In genomic region chr14:33899723-33900341, GRCh38 we compare ENCODE assay signal across 1 cellular context.
TF ChIP-seq lines count a peak whose summit lies in the region.

No MANE protein-coding gene starts in this region.

TF ChIP-seq in HepG2, 621 proteins besides CTCF, POLR2A, EP300 and RAD21 (continued from another document and continues in another):
- TF ChIP-seq FOXP1 (IDR thresholded peaks at IDR 0.05) (peak; percentile 94), FOXP1 (CRISPR knock-in tag; IDR thresholded peaks at IDR 0.05) (peak; percentile 99), ZMYM3 (CRISPR knock-in tag; IDR thresholded peaks at IDR 0.05) (peak; percentile 88), ASH2L (IDR thresholded peaks at IDR 0.05; ENCODE audit: insufficient read length, low read depth, low read length) (peak; percentile 44), CHD4 (IDR thresholded peaks at IDR 0.05; ENCODE audit: borderline replicate concordance, low read length) (no peak; the same call in 1 of the 2 replicates), SKIL (CRISPR knock-in tag; IDR thresholded peaks at IDR 0.05; ENCODE audit: borderline replicate concordance) (peak; percentile 54; the same call in 1 of the 2 replicates), ZNF614 (CRISPR knock-in tag; IDR thresholded peaks at IDR 0.05; ENCODE audit: borderline replicate concordance) (peak; percentile 75; the same call in 1 of the 2 replicates), GABPA (IDR thresholded peaks at IDR 0.05; ENCODE audit: low read depth, low read length) (no peak), GABPA (CRISPR knock-in tag; IDR thresholded peaks at IDR 0.05; ENCODE audit: low read depth) (peak; percentile 35; the same call in 1 of the 2 replicates), YEATS2 (CRISPR knock-in tag; IDR thresholded peaks at IDR 0.05; ENCODE audit: borderline replicate concordance) (peak; percentile 61; the same call in 1 of the 2 replicates), MXI1 (IDR thresholded peaks at IDR 0.05; ENCODE audit: borderline replicate concordance, low read depth, low read length) (no peak), CEBPB (IDR thresholded peaks at IDR 0.05; ENCODE audit: borderline replicate concordance, low read depth, low read length) (peak; percentile 91; the same call in 1 of the 2 replicates), RORA (CRISPR knock-in tag; IDR thresholded peaks at IDR 0.05) (0 out of 2 replicates have a peak, but pooled peaks have one; percentile 27), REPIN1 (CRISPR knock-in tag; IDR thresholded peaks at IDR 0.05; ENCODE audit: borderline replicate concordance, low read depth) (peak; percentile 55; the same call in 1 of the 2 replicates), ZNF12 (CRISPR knock-in tag; IDR thresholded peaks at IDR 0.05) (peak; percentile 93), HIC2 (CRISPR knock-in tag; IDR thresholded peaks at IDR 0.05; ENCODE audit: low read depth) (peak; percentile 36; the same call in 1 of the 2 replicates), ZNF383 (CRISPR knock-in tag; IDR thresholded peaks at IDR 0.05; ENCODE audit: borderline replicate concordance) (no peak), HMG20A (CRISPR knock-in tag; IDR thresholded peaks at IDR 0.05; ENCODE audit: borderline replicate concordance) (peak; percentile 83), ZNF652 (CRISPR knock-in tag; IDR thresholded peaks at IDR 0.05; ENCODE audit: borderline replicate concordance, low read depth) (peak; percentile 64; the same call in 1 of the 2 replicates), ZNF3 (CRISPR knock-in tag; IDR thresholded peaks at IDR 0.05) (no peak), ZNF644 (CRISPR knock-in tag; IDR thresholded peaks at IDR 0.05; ENCODE audit: low read depth) (peak; percentile 88), ZFP36 (IDR thresholded peaks at IDR 0.05; ENCODE audit: borderline replicate concordance, low read depth, low read length, partially characterized antibody) (peak; percentile 80), MED8 (CRISPR knock-in tag; IDR thresholded peaks at IDR 0.05; ENCODE audit: insufficient replicate concordance) (no peak), STAT6 (CRISPR knock-in tag; IDR thresholded peaks at IDR 0.05; ENCODE audit: borderline replicate concordance) (peak; percentile 88; the same call in 1 of the 2 replicates), HNF4G (IDR thresholded peaks at IDR 0.05; ENCODE audit: borderline replicate concordance, low read depth, low read length) (peak; percentile 97), HNF4G (CRISPR knock-in tag; IDR thresholded peaks at IDR 0.05; ENCODE audit: borderline replicate concordance, low read depth) (peak; percentile 89), ZNF691 (CRISPR knock-in tag; IDR thresholded peaks at IDR 0.05; ENCODE audit: borderline replicate concordance, low read depth) (no peak)
- TF ChIP-seq, protein P1, sequence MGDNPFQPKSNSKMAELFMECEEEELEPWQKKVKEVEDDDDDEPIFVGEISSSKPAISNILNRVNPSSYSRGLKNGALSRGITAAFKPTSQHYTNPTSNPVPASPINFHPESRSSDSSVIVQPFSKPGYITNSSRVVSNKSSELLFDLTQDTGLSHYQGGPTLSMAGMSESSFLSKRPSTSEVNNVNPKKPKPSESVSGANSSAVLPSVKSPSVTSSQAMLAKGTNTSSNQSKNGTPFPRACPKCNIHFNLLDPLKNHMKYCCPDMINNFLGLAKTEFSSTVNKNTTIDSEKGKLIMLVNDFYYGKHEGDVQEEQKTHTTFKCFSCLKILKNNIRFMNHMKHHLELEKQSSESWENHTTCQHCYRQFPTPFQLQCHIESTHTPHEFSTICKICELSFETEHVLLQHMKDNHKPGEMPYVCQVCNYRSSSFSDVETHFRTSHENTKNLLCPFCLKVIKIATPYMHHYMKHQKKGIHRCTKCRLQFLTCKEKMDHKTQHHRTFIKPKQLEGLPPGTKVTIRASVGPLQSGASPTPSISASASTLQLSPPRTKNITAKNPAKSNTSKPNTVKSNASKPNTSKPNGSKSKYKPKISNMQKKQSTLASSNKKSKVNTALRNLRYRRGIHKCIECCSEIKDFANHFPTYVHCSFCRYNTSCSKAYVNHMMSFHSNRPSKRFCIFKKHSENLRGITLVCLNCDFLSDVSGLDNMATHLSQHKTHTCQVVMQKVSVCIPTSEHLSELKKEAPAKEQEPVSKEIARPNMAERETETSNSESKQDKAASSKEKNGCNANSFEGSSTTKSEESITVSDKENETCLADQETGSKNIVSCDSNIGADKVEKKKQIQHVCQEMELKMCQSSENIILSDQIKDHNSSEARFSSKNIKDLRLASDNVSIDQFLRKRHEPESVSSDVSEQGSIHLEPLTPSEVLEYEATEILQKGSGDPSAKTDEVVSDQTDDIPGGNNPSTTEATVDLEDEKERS (CRISPR knock-in tag; IDR thresholded peaks at IDR 0.05) = 0 out of 2 replicates have a peak, but pooled peaks have one; percentile 59
- TF ChIP-seq, protein P2, sequence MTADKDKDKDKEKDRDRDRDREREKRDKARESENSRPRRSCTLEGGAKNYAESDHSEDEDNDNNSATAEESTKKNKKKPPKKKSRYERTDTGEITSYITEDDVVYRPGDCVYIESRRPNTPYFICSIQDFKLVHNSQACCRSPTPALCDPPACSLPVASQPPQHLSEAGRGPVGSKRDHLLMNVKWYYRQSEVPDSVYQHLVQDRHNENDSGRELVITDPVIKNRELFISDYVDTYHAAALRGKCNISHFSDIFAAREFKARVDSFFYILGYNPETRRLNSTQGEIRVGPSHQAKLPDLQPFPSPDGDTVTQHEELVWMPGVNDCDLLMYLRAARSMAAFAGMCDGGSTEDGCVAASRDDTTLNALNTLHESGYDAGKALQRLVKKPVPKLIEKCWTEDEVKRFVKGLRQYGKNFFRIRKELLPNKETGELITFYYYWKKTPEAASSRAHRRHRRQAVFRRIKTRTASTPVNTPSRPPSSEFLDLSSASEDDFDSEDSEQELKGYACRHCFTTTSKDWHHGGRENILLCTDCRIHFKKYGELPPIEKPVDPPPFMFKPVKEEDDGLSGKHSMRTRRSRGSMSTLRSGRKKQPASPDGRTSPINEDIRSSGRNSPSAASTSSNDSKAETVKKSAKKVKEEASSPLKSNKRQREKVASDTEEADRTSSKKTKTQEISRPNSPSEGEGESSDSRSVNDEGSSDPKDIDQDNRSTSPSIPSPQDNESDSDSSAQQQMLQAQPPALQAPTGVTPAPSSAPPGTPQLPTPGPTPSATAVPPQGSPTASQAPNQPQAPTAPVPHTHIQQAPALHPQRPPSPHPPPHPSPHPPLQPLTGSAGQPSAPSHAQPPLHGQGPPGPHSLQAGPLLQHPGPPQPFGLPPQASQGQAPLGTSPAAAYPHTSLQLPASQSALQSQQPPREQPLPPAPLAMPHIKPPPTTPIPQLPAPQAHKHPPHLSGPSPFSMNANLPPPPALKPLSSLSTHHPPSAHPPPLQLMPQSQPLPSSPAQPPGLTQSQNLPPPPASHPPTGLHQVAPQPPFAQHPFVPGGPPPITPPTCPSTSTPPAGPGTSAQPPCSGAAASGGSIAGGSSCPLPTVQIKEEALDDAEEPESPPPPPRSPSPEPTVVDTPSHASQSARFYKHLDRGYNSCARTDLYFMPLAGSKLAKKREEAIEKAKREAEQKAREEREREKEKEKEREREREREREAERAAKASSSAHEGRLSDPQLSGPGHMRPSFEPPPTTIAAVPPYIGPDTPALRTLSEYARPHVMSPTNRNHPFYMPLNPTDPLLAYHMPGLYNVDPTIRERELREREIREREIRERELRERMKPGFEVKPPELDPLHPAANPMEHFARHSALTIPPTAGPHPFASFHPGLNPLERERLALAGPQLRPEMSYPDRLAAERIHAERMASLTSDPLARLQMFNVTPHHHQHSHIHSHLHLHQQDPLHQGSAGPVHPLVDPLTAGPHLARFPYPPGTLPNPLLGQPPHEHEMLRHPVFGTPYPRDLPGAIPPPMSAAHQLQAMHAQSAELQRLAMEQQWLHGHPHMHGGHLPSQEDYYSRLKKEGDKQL (CRISPR knock-in tag; IDR thresholded peaks at IDR 0.05; ENCODE audit: low read depth) = peak; percentile 87
- TF ChIP-seq, protein P3, sequence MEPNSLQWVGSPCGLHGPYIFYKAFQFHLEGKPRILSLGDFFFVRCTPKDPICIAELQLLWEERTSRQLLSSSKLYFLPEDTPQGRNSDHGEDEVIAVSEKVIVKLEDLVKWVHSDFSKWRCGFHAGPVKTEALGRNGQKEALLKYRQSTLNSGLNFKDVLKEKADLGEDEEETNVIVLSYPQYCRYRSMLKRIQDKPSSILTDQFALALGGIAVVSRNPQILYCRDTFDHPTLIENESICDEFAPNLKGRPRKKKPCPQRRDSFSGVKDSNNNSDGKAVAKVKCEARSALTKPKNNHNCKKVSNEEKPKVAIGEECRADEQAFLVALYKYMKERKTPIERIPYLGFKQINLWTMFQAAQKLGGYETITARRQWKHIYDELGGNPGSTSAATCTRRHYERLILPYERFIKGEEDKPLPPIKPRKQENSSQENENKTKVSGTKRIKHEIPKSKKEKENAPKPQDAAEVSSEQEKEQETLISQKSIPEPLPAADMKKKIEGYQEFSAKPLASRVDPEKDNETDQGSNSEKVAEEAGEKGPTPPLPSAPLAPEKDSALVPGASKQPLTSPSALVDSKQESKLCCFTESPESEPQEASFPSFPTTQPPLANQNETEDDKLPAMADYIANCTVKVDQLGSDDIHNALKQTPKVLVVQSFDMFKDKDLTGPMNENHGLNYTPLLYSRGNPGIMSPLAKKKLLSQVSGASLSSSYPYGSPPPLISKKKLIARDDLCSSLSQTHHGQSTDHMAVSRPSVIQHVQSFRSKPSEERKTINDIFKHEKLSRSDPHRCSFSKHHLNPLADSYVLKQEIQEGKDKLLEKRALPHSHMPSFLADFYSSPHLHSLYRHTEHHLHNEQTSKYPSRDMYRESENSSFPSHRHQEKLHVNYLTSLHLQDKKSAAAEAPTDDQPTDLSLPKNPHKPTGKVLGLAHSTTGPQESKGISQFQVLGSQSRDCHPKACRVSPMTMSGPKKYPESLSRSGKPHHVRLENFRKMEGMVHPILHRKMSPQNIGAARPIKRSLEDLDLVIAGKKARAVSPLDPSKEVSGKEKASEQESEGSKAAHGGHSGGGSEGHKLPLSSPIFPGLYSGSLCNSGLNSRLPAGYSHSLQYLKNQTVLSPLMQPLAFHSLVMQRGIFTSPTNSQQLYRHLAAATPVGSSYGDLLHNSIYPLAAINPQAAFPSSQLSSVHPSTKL (CRISPR knock-in tag; IDR thresholded peaks at IDR 0.05) = peak; percentile 97
- TF ChIP-seq, protein P4, sequence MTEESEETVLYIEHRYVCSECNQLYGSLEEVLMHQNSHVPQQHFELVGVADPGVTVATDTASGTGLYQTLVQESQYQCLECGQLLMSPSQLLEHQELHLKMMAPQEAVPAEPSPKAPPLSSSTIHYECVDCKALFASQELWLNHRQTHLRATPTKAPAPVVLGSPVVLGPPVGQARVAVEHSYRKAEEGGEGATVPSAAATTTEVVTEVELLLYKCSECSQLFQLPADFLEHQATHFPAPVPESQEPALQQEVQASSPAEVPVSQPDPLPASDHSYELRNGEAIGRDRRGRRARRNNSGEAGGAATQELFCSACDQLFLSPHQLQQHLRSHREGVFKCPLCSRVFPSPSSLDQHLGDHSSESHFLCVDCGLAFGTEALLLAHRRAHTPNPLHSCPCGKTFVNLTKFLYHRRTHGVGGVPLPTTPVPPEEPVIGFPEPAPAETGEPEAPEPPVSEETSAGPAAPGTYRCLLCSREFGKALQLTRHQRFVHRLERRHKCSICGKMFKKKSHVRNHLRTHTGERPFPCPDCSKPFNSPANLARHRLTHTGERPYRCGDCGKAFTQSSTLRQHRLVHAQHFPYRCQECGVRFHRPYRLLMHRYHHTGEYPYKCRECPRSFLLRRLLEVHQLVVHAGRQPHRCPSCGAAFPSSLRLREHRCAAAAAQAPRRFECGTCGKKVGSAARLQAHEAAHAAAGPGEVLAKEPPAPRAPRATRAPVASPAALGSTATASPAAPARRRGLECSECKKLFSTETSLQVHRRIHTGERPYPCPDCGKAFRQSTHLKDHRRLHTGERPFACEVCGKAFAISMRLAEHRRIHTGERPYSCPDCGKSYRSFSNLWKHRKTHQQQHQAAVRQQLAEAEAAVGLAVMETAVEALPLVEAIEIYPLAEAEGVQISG (CRISPR knock-in tag; IDR thresholded peaks at IDR 0.05) = no peak
